In the genomic region with DNA sequence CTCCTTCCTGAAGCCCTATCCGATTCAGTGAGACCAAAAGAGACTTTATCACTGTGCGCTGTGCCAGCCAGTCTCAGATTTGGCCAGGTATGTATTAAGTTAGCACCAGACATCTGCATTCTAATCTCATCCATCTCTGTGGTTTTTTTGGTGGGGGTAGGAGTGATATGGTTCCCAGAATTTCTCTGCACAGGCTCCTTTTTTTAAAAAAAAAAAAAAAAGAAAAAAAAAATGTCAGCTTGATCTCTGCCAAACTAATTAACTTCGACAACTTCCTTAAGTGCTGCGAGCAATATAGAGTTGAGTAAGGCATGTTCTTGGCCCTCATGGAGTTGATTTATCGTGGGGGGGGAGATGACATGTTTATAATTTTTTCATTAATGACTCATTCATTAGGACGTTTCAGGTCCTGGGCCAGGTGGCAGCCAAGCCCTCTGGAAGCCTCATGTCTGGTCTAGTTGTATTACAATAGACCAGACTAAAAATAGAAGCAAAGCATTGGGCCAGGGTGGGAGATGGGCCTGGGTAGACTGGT, we compare ENCODE assay signal across 11 cellular contexts. TPM values are rescaled to one million over a fixed set of nuclear protein-coding genes. Genes with fewer than 3 reads are reported as not detected.
DNase-seq lines count a peak whose midpoint lies in the region; ATAC-seq and TF ChIP-seq lines count a peak whose summit lies in the region.
"Had no signal": no experiment of that assay in that cellular context is flagged by ENCODE, and none has a peak within 500 bp of the region (broad histone marks: within the 10 kb centered on the region; RNA-seq: fewer than 3 reads in every experiment).

No MANE protein-coding gene starts in this region.

- no peak for TF ChIP-seq POLR2A in esophagus muscularis mucosa (IDR thresholded peaks at IDR 0.05; ENCODE audit: low read depth)

- no peaks in the 10 kb centered on the region for H3K27me3 ChIP-seq in esophagus muscularis mucosa
- H3K27me3 ChIP-seq: brain microvascular endothelial cell had no signal

- peak overlapping the region; percentile 76 to 88 (median 84) for H3K27ac ChIP-seq in esophagus muscularis mucosa (replicated peaks in 1 of 4)
- H3K27ac ChIP-seq: brain microvascular endothelial cell had no signal

- TF ChIP-seq EP300 in esophagus muscularis mucosa (IDR thresholded peaks at IDR 0.05) = no peak

- H3K9me3 ChIP-seq in esophagus muscularis mucosa = no peaks in the 10 kb centered on the region

- intact Hi-C loops in esophagus muscularis mucosa (cut with DNase I) = no loop called here

- DNase-seq in DMS 273 treated with DMSO at 0.1 percent for 48 hours (lab: John Stamatoyannopoulos, UW) = peak; percentile 75
- peak; percentile 35 for DNase-seq in NOMO-1 treated with dmso at 0.1 percent for 144 hours (lab: John Stamatoyannopoulos, UW; ENCODE audit: unreplicated experiment)
- DNase-seq in esophagus muscularis mucosa (ENCODE audit: extremely low spot score) = no peak
- DNase-seq in renal cortical epithelial cell (ENCODE audit: low read depth) = peak; percentile 71
- no peak for DNase-seq in globus pallidus (ENCODE audit: low spot score)
- DNase-seq: brain microvascular endothelial cell; stimulated activated CD8-positive, alpha-beta memory T cell treated with anti-CD3 and anti-CD28 coated beads, Interleukin-4, amount 100 ng/mL, for 48 hours had no signal

- H3K36me3 ChIP-seq in esophagus muscularis mucosa = no peaks in the 10 kb centered on the region
- H3K36me3 ChIP-seq: brain microvascular endothelial cell had no signal

- H3K4me3 ChIP-seq in esophagus muscularis mucosa = peak overlapping the region in 1 of 4 donors; percentile 9

- peaks cover 65 to 78% (median 68%) of the 10 kb centered on the region in 4 donors for H3K4me1 ChIP-seq in esophagus muscularis mucosa

- TF ChIP-seq CTCF in esophagus muscularis mucosa (IDR thresholded peaks at IDR 0.05) = no peak

- ATAC-seq in HG03039 (IDR thresholded peaks at IDR 0.05; ENCODE audit: unreplicated experiment) (no peak), HG02588 (IDR thresholded peaks at IDR 0.05; ENCODE audit: unreplicated experiment) (no peak), GM18868 (IDR thresholded peaks at IDR 0.05; ENCODE audit: unreplicated experiment) (no peak)

- 38% methylated on average over 6 of the region's 6 CpGs for WGBS in esophagus muscularis mucosa

RNA-seq across cellular contexts. Expression of gene SLCO3A1, which starts 12.9 kb away (rescaled TPM):
- total RNA-seq in esophagus muscularis mucosa (10 to 100 TPM in 3 of 4 donors, 1 to 10 TPM in 1; 5.6 to 17.5 (median 12.3) TPM), renal cortical epithelial cell (1.9 and 7.2 TPM in 2 replicates)
- total RNA-seq: G401 had no signal

Comparison
In these comparisons a context has a peak if more than half of its experiments do, and no peak if none do; other contexts are left out.
1. DNase-seq: peak in DMS 273 treated with DMSO at 0.1 percent for 48 hours (single experiment), NOMO-1 treated with dmso at 0.1 percent for 144 hours (single experiment) and renal cortical epithelial cell (single experiment); none in esophagus muscularis mucosa (single experiment) and globus pallidus (single experiment).